In genomic region chr12:69070319-69071090, GRCh38 we compare ENCODE assay signal across 8 cellular contexts.
A peak's percentile ranks its signal among the peaks of the same experiment; 100 is the strongest.
DNase-seq lines count a peak whose midpoint lies in the region; ATAC-seq lines count a peak whose summit lies in the region.

No MANE protein-coding gene starts in this region.

- ATAC-seq in GM21717 (IDR thresholded peaks at IDR 0.05; ENCODE audit: unreplicated experiment) = peak; percentile 79
- no peak for ATAC-seq in GM21515 (IDR thresholded peaks at IDR 0.05; ENCODE audit: unreplicated experiment)

- DNase-seq in DMS53 treated with DMSO at 0.1 percent for 48 hours (lab: John Stamatoyannopoulos, UW; ENCODE audit: unreplicated experiment) (peak; percentile 84), Kasumi-1 (lab: John Stamatoyannopoulos, UW) (peak; percentile 56 to 69), SHP77 treated with DMSO at 0.1 percent for 48 hours (lab: John Stamatoyannopoulos, UW) (peak; percentile 20), glomerular visceral epithelial cell (ENCODE audit: extremely low spot score) (peak; percentile 68), pons (ENCODE audit: low spot score) (peak; percentile 83)
- DNase-seq in activated naive CD4-positive, alpha-beta T cell (lab: John Stamatoyannopoulos, UW) = peak; percentile 4 to 15 (median 11)

Comparison
In these comparisons a context has a peak if more than half of its experiments do, and no peak if none do; other contexts are left out.
1. DNase-seq: peak in every context shown above with its lines; median percentile 84 in DMS53 treated with DMSO at 0.1 percent for 48 hours; 83 in pons; 68 in glomerular visceral epithelial cell; 62 in Kasumi-1; 20 in SHP77 treated with DMSO at 0.1 percent for 48 hours; 11 in activated naive CD4-positive, alpha-beta T cell.